Comparison of ENCODE assay signal across 26 cellular contexts in genomic region chr18:25805939-25806338, GRCh38.
"Had no signal": no experiment of that assay in that cellular context is flagged by ENCODE, and none has a peak within 500 bp of the region (broad histone marks: within the 10 kb centered on the region; RNA-seq: fewer than 3 reads in every experiment).

No MANE protein-coding gene starts in this region.

- H3K4me1 Mint-ChIP-seq: activated B cell treated with CpG ODN at 0.5 μM for 24 hours; activated CD4-positive, alpha-beta T cell treated with anti-CD3 and anti-CD28 coated beads, Interleukin-2, amount 10 ng/mL, durations not matched to agents 7 days and 5 days; activated naive CD8-positive, alpha-beta T cell treated with anti-CD3 and anti-CD28 coated beads, Interleukin-2, amount 50 U/mL, for 24 hours; T-cell had no signal

- H3K9me3 Mint-ChIP-seq: activated B cell treated with CpG ODN at 0.5 μM for 24 hours; activated CD4-positive, alpha-beta memory T cell treated with anti-CD3 and anti-CD28 coated beads for 36 hours; activated CD4-positive, alpha-beta T cell treated with anti-CD3 and anti-CD28 coated beads, Interleukin-2, amount 10 ng/mL, durations not matched to agents 7 days and 5 days; activated naive CD8-positive, alpha-beta T cell treated with anti-CD3 and anti-CD28 coated beads, Interleukin-2, amount 50 U/mL, for 24 hours; T-cell had no signal

- H3K36me3 Mint-ChIP-seq: activated CD4-positive, alpha-beta memory T cell treated with anti-CD3 and anti-CD28 coated beads for 36 hours; activated naive CD4-positive, alpha-beta T cell treated with anti-CD3 and anti-CD28 coated beads, Interleukin-2, amount 50 U/mL, for 72 hours; T-cell had no signal

- DNase-seq: activated B cell treated with CpG ODN at 0.5 μM for 24 hours; activated CD4-positive, alpha-beta memory T cell treated with anti-CD3 and anti-CD28 coated beads for 36 hours; activated CD4-positive, alpha-beta T cell treated with anti-CD3 and anti-CD28 coated beads for 1 hour; activated CD4-positive, alpha-beta T cell treated with anti-CD3 and anti-CD28 coated beads, Interleukin-2, amount 10 ng/mL, durations not matched to agents 7 days and 5 days; activated CD8-positive, alpha-beta memory T cell treated with anti-CD3 and anti-CD28 coated beads for 24 hours; activated effector memory CD4-positive, alpha-beta T cell treated with anti-CD3 and anti-CD28 coated beads, Interleukin-2, amount 50 U/mL, for 16 hours; activated naive CD4-positive, alpha-beta T cell treated with Interleukin-2 at 50 U/mL for 16 hours; activated naive CD8-positive, alpha-beta T cell treated with anti-CD3 and anti-CD28 coated beads, Interleukin-2, amount 50 U/mL, for 24 hours; activated T-cell treated with anti-CD3 and anti-CD28 coated beads, Interleukin-2, amount 50 U/mL, for 4 hours; Kasumi-1; KBM-7; NCI-H1105 treated with DMSO at 0.1 percent for 48 hours; NCI-H1436 treated with DMSO at 0.1 percent for 48 hours; NCI-H187; NCI-H2081 treated with DMSO at 0.1 percent for 48 hours; NCI-H2227 treated with DMSO at 0.1 percent for 48 hours; NCI-H446 treated with DMSO at 0.1 percent for 48 hours; NCI-H526 treated with DMSO at 0.1 percent for 48 hours; NCI-H82; OCI-M1; RPMI8226; T-cell; T-helper 2 cell had no signal

- H3K27me3 Mint-ChIP-seq: activated CD4-positive, alpha-beta T cell treated with anti-CD3 and anti-CD28 coated beads, Interleukin-2, amount 10 ng/mL, durations not matched to agents 7 days and 5 days had no signal

- ATAC-seq: activated naive CD4-positive, alpha-beta T cell treated with anti-CD3 and anti-CD28 coated beads, Interleukin-2, amount 50 U/mL, for 72 hours; activated naive CD8-positive, alpha-beta T cell treated with anti-CD3 and anti-CD28 coated beads, Interleukin-2, amount 50 U/mL, for 24 hours; activated T-cell treated with anti-CD3 and anti-CD28 coated beads, Interleukin-2, amount 50 U/mL, for 4 hours; Panc1; T-cell had no signal

- H3K4me3 ChIP-seq: SK-N-MC had no signal

- H3K27ac Mint-ChIP-seq: activated B cell treated with CpG ODN at 0.5 μM for 24 hours; activated CD4-positive, alpha-beta memory T cell treated with anti-CD3 and anti-CD28 coated beads for 36 hours; activated CD4-positive, alpha-beta T cell treated with anti-CD3 and anti-CD28 coated beads, Interleukin-2, amount 10 ng/mL, durations not matched to agents 7 days and 5 days; activated naive CD4-positive, alpha-beta T cell treated with anti-CD3 and anti-CD28 coated beads, Interleukin-2, amount 50 U/mL, for 72 hours; activated naive CD8-positive, alpha-beta T cell treated with anti-CD3 and anti-CD28 coated beads, Interleukin-2, amount 50 U/mL, for 24 hours; T-cell had no signal

- H3K4me3 Mint-ChIP-seq: activated B cell treated with CpG ODN at 0.5 μM for 24 hours; activated CD4-positive, alpha-beta memory T cell treated with anti-CD3 and anti-CD28 coated beads for 36 hours; activated CD4-positive, alpha-beta T cell treated with anti-CD3 and anti-CD28 coated beads, Interleukin-2, amount 10 ng/mL, durations not matched to agents 7 days and 5 days; activated naive CD8-positive, alpha-beta T cell treated with anti-CD3 and anti-CD28 coated beads, Interleukin-2, amount 50 U/mL, for 24 hours; activated T-cell treated with anti-CD3 and anti-CD28 coated beads, Interleukin-2, amount 50 U/mL, for 4 hours; T-cell had no signal

- H3K27ac ChIP-seq: SK-N-MC had no signal
